In genomic region chr14:48598458-48598857, GRCh38 we compare ENCODE assay signal across 5 cellular contexts.
"Had no signal": no experiment of that assay in that cellular context is flagged by ENCODE, and none has a peak within 500 bp of the region (broad histone marks: within the 10 kb centered on the region; RNA-seq: fewer than 3 reads in every experiment).

No MANE protein-coding gene starts in this region.

- H3K4me1 Mint-ChIP-seq: GM23338 had no signal

- H3K4me3 Mint-ChIP-seq: GM23338, H9 had no signal

- DNase-seq: H9, HCEC 1CT, IMR-90 had no signal

- H3K4me3 ChIP-seq: GM23338, K562 had no signal

- H3K27ac Mint-ChIP-seq: GM23338, H9 had no signal

- ATAC-seq: GM23338, K562 had no signal
